In genomic region chr15:42198516-42198915, GRCh38 we compare ENCODE assay signal across 35 cellular contexts. TPM values are rescaled to one million over a fixed set of nuclear protein-coding genes. Genes with fewer than 3 reads are reported as not detected.
"Had no signal": no experiment of that assay in that cellular context is flagged by ENCODE, and none has a peak within 500 bp of the region (broad histone marks: within the 10 kb centered on the region; RNA-seq: fewer than 3 reads in every experiment).

No MANE protein-coding gene starts in this region.

- H3K27ac ChIP-seq: ascending aorta, cardiac muscle cell, VCaP had no signal

- DNase-seq: activated B cell treated with CpG ODN at 0.5 μM for 24 hours; activated CD4-positive, alpha-beta memory T cell treated with anti-CD3 and anti-CD28 coated beads for 36 hours; activated CD4-positive, alpha-beta T cell treated with anti-CD3 and anti-CD28 coated beads for 4 hours; activated CD4-positive, alpha-beta T cell treated with anti-CD3 and anti-CD28 coated beads, Interleukin-2, amount 10 ng/mL, durations not matched to agents 24 days and 14 days; activated CD4-positive, alpha-beta T cell treated with anti-CD3 and anti-CD28 coated beads, Interleukin-2, amount 50 U/mL, for 1 hour; activated CD4-positive, alpha-beta T cell treated with anti-CD3 and anti-CD28 coated beads, Interleukin-2, amount 50 U/mL, for 4 hours; activated CD4-positive, CD25-positive, alpha-beta regulatory T cell treated with anti-CD3 and anti-CD28 coated beads, Interleukin-2, amount 50 U/mL, for 72 hours; activated CD8-positive, alpha-beta memory T cell treated with anti-CD3 and anti-CD28 coated beads, Interleukin-2, amount 50 U/mL, for 4 hours; activated CD8-positive, alpha-beta T cell treated with anti-CD3 and anti-CD28 coated beads for 36 hours; activated effector memory CD4-positive, alpha-beta T cell treated with anti-CD3 and anti-CD28 coated beads, Interleukin-2, amount 50 U/mL, for 16 hours; activated gamma-delta T cell treated with Interleukin-2 at 50 U/mL for 16 hours; activated naive CD4-positive, alpha-beta T cell; activated naive CD4-positive, alpha-beta T cell treated with anti-CD3 and anti-CD28 coated beads for 36 hours; activated naive CD4-positive, alpha-beta T cell treated with anti-CD3 and anti-CD28 coated beads, Interleukin-2, amount 50 U/mL, for 16 hours; activated naive CD8-positive, alpha-beta T cell treated with anti-CD3 and anti-CD28 coated beads for 36 hours; activated T-cell treated with anti-CD3 and anti-CD28 coated beads for 4 hours; activated T-cell treated with anti-CD3 and anti-CD28 coated beads, Interleukin-2, amount 50 U/mL, for 1 hour; activated T-cell treated with anti-CD3 and anti-CD28 coated beads, Interleukin-2, amount 50 U/mL, for 4 hours; activated T-cell treated with anti-CD3 and anti-CD28 coated beads, Interleukin-2, amount 50 U/mL, for 72 hours; amygdala; anterior cingulate cortex; caudate nucleus; cerebellar nuclear complex; T-helper 2 cell; T-helper 9 cell had no signal

- H3K9me3 ChIP-seq: ascending aorta had no signal

- H3K4me1 ChIP-seq: ascending aorta had no signal

- FAIRE-seq: bronchial epithelial cell, TTC549 had no signal

- ATAC-seq: activated CD8-positive, alpha-beta T cell treated with anti-CD3 and anti-CD28 coated beads for 36 hours; activated naive CD4-positive, alpha-beta T cell treated with anti-CD3 and anti-CD28 coated beads, Interleukin-2, amount 50 U/mL, for 72 hours; activated T-cell treated with anti-CD3 and anti-CD28 coated beads, Interleukin-2, amount 50 U/mL, for 4 hours; activated T-cell treated with anti-CD3 and anti-CD28 coated beads, Interleukin-2, amount 50 U/mL, for 72 hours; activated T-helper 17 cell treated with anti-CD3 and anti-CD28 coated beads, Interleukin-2, amount 50 U/mL, for 72 hours had no signal

- H3K4me3 ChIP-seq: ascending aorta, cardiac muscle cell had no signal

- H3K27me3 ChIP-seq: ascending aorta, cardiac muscle cell had no signal

RNA-seq across cellular contexts. Expression of gene PLA2G4F, which starts 42.1 kb away (rescaled TPM):
- total RNA-seq: activated B cell treated with CpG ODN at 0.5 μM for 24 hours; activated CD4-positive, alpha-beta memory T cell treated with anti-CD3 and anti-CD28 coated beads for 36 hours; activated CD4-positive, alpha-beta T cell treated with anti-CD3 and anti-CD28 coated beads, Interleukin-2, amount 10 ng/mL, durations not matched to agents 24 days and 14 days; activated CD8-positive, alpha-beta memory T cell treated with anti-CD3 and anti-CD28 coated beads for 36 hours; activated CD8-positive, alpha-beta T cell treated with anti-CD3 and anti-CD28 coated beads for 36 hours; activated naive CD4-positive, alpha-beta T cell treated with anti-CD3 and anti-CD28 coated beads for 36 hours; activated naive CD4-positive, alpha-beta T cell treated with anti-CD3 and anti-CD28 coated beads, Interleukin-2, amount 50 U/mL, for 72 hours; activated naive CD8-positive, alpha-beta T cell treated with anti-CD3 and anti-CD28 coated beads for 36 hours; activated T-helper 1 cell treated with anti-CD3 and anti-CD28 coated beads, Interleukin-12 subunit alpha, Interleukin-12 subunit beta, Interleukin-2, Interleukin-4 antibody, amounts not matched to agents 30 ng/mL and 10 ng/mL and 1 ng/mL, durations not matched to agents 14 hours and 24 hours and 36 hours; activated T-helper 17 cell treated with anti-CD3 and anti-CD28 coated beads, Interleukin-2, amount 50 U/mL, for 72 hours; ascending aorta; chondrocyte had no signal
